2 cellular contexts compared by ENCODE assay signal in the genomic region with DNA sequence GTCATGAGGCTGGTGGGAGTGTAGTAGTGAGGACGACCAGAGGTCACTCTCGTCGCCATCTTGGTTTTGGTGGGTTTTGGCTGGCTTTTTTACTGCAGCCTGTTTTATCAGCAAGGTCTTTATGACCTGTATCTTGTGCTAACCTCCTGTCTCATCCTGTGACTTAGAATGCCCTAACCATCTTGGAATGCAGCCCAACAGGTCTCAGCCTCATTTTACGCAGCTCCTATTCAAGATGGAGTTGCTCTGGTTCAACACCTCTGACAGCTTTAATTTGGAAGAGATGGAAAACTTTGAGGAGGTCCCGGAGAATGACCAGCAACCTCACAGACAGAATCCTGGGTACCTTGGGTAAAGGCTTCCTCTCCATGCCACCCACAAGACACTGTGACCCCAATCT. TPM values are rescaled to one million over a fixed set of nuclear protein-coding genes. Genes with fewer than 3 reads are reported as not detected.
"Had no signal": no experiment of that assay in that cellular context is flagged by ENCODE, and none has a peak within 500 bp of the region (broad histone marks: within the 10 kb centered on the region; RNA-seq: fewer than 3 reads in every experiment).

No MANE protein-coding gene starts in this region.

RNA-seq across cellular contexts. Expression of a gene that starts 10.4 kb away (rescaled TPM):
- total RNA-seq: thyroid gland, vagina had no signal
